In genomic region chr5:119347996-119348395, GRCh38 we compare ENCODE assay signal across 13 cellular contexts. TPM values are rescaled to one million over a fixed set of nuclear protein-coding genes. Genes with fewer than 3 reads are reported as not detected.
A peak's percentile ranks its signal among the peaks of the same experiment; 100 is the strongest.
DNase-seq lines count a peak whose midpoint lies in the region; ATAC-seq and TF ChIP-seq lines count a peak whose summit lies in the region.
"Had no signal": no experiment of that assay in that cellular context is flagged by ENCODE, and none has a peak within 500 bp of the region (broad histone marks: within the 10 kb centered on the region; RNA-seq: fewer than 3 reads in every experiment).

No MANE protein-coding gene starts in this region.

- peaks cover 94% of the 10 kb centered on the region for H3K4me1 ChIP-seq in DOHH2 (ENCODE audit: control insufficient read depth, low read length)
- peaks cover 0 to 28% (median 11%) of the 10 kb centered on the region in 4 donors for H3K4me1 ChIP-seq in Peyer's patch
- H3K4me1 ChIP-seq: prostate gland had no signal

- CTCF ChIA-PET in T-cell (lab: Charles Lee): interaction anchor here in 1 of 2 donors (0.7 kb wide), 1 partner anchor 45 kb away, joined by 4 read pairs; no protein-coding TSS in a partner anchor

- peak overlapping the region; percentile 78 to 79 for H3K27ac Mint-ChIP-seq in T-cell

- peaks cover 15% of the 10 kb centered on the region for H3F3A ChIP-seq in DOHH2 (ENCODE audit: control insufficient read depth, insufficient read depth)

- H3K9me3 Mint-ChIP-seq in T-cell: no peaks in the 10 kb centered on the region

- H3K9me2 ChIP-seq in DOHH2 (replicated peaks; ENCODE audit: control insufficient read depth, low read length): no peaks in the 10 kb centered on the region

- no peaks in the 10 kb centered on the region for H3K9me3 ChIP-seq in DOHH2 (ENCODE audit: control insufficient read depth, insufficient read depth, low read length)
- no peaks in the 10 kb centered on the region for H3K9me3 ChIP-seq in Peyer's patch
- H3K9me3 ChIP-seq: prostate gland, stomach had no signal

- TF ChIP-seq CTCF in AG09309 (IDR thresholded peaks at IDR 0.05; ENCODE audit: control insufficient read depth, insufficient read depth, low read depth, low read length, missing control alignments) (no peak), DOHH2 (IDR thresholded peaks at IDR 0.05; ENCODE audit: low read depth, low read length, poor library complexity, severe bottlenecking) (no peak), fibroblast of the aortic adventitia (IDR thresholded peaks at IDR 0.05; ENCODE audit: insufficient read depth, low read length) (peak; percentile 13), Peyer's patch (IDR thresholded peaks at IDR 0.05) (no peak)

- H3K36me3 Mint-ChIP-seq in T-cell: peaks cover 35% of the 10 kb centered on the region

- ATAC-seq in T-cell (replicated peaks in 1 of 4): no peak

- POLR2A ChIA-PET in T-cell (lab: Charles Lee): interaction anchor here (0.6 to 1.2 kb wide), 3 partner anchors 13 to 59 kb away, joined by 3 to 5 read pairs (median 3); no protein-coding TSS in a partner anchor

- H3K27me3 Mint-ChIP-seq in T-cell: no peaks in the 10 kb centered on the region

- H3K79me2 ChIP-seq in DOHH2 (ENCODE audit: control insufficient read depth, low read length): peaks cover 65% of the 10 kb centered on the region

- H3K36me3 ChIP-seq in DOHH2 (ENCODE audit: control insufficient read depth, low read length) (peaks cover 3% of the 10 kb centered on the region; the same call in 1 of the 2 replicates), Peyer's patch (no peaks in the 10 kb centered on the region)
- H3K36me3 ChIP-seq: prostate gland, stomach had no signal

- TF ChIP-seq POLR2A in Peyer's patch (IDR thresholded peaks at IDR 0.05): no peak

- H3K27me3 ChIP-seq in DOHH2 (ENCODE audit: control insufficient read depth, low read length) (no peaks in the 10 kb centered on the region), Peyer's patch (no peaks in the 10 kb centered on the region)
- H3K27me3 ChIP-seq: stomach had no signal

- H4K20me1 ChIP-seq in DOHH2 (ENCODE audit: control insufficient read depth, insufficient read depth, low read depth, low read length): no peaks in the 10 kb centered on the region

- DNase-seq in AG09309 (ENCODE audit: low read depth): peak; percentile 60
- DNase-seq in T-cell: no peak
- DNase-seq in fibroblast of the aortic adventitia (ENCODE audit: low read depth): peak; percentile 83
- no peak for DNase-seq in Peyer's patch
- DNase-seq in NCI-H526 treated with DMSO at 0.1 percent for 48 hours (lab: John Stamatoyannopoulos, UW): no peak
- DNase-seq in nucleus accumbens (lab: John Stamatoyannopoulos, UW): no peak
- DNase-seq in stimulated activated naive CD4-positive, alpha-beta T cell (lab: John Stamatoyannopoulos, UW): no peak
- DNase-seq: activated CD8-positive, alpha-beta memory T cell treated with anti-CD3 and anti-CD28 coated beads for 24 hours; anterior cingulate cortex; effector CD8-positive, alpha-beta T cell; stomach had no signal

- peak overlapping the region; percentile 98 for H3K4me2 ChIP-seq in DOHH2 (ENCODE audit: low read length)

- peaks cover 90 to 96% (median 91%) of the 10 kb centered on the region in 3 donors for H3K4me1 Mint-ChIP-seq in T-cell

- peak overlapping the region in 1 of 3 donors; percentile 32 for H3K4me3 Mint-ChIP-seq in T-cell

- H3K27ac ChIP-seq in DOHH2 (ENCODE audit: low read depth, low read length): peak overlapping the region; percentile 74
- no peak overlapping the region for H3K27ac ChIP-seq in Peyer's patch
- H3K27ac ChIP-seq: prostate gland, stomach had no signal

- H3K4me3 ChIP-seq in AG09309 (ENCODE audit: control insufficient read depth, low read depth, low read length): no peak overlapping the region
- H3K4me3 ChIP-seq in DOHH2 (ENCODE audit: low read length): peak overlapping the region; percentile 67
- no peak overlapping the region for H3K4me3 ChIP-seq in fibroblast of the aortic adventitia (ENCODE audit: low read depth, low read length)
- no peak overlapping the region for H3K4me3 ChIP-seq in Peyer's patch
- H3K4me3 ChIP-seq: prostate gland, stomach had no signal

RNA-seq across cellular contexts. Expression of gene TNFAIP8, which starts 7.8 kb away (rescaled TPM):
- total RNA-seq in T-cell (100 to 1,000 TPM; 128 to 145 (median 135) TPM), fibroblast of the aortic adventitia (ENCODE audit: low replicate concordance) (13.4 and 33.3 TPM in 2 replicates), Peyer's patch (10 to 100 TPM in 2 of 4 donors, 1 to 10 TPM in 2; 3.0 to 47.9 (median 10.2) TPM)

Comparison
In these comparisons a context has a peak if more than half of its experiments do, and no peak if none do; other contexts are left out.
1. DNase-seq: peak in AG09309 (single experiment) and fibroblast of the aortic adventitia (single experiment); none in T-cell (0 of 34), Peyer's patch (0 of 3), NCI-H526 treated with DMSO at 0.1 percent for 48 hours (single experiment), nucleus accumbens (0 of 56) and stimulated activated naive CD4-positive, alpha-beta T cell (0 of 6).